14 cellular contexts compared by ENCODE assay signal in genomic region chr17:41894791-41895331, GRCh38. TPM values are rescaled to one million over a fixed set of nuclear protein-coding genes. Genes with fewer than 3 reads are reported as not detected.
DNase-seq lines count a peak whose midpoint lies in the region; ATAC-seq and TF ChIP-seq lines count a peak whose summit lies in the region.
"Had no signal": no experiment of that assay in that cellular context is flagged by ENCODE, and none has a peak within 500 bp of the region (broad histone marks: within the 10 kb centered on the region; RNA-seq: fewer than 3 reads in every experiment).

No MANE protein-coding gene starts in this region.

- peaks cover 95% of the 10 kb centered on the region for H3K36me3 ChIP-seq in OCI-LY7 (ENCODE audit: insufficient read depth, low read length)

- H2AFZ ChIP-seq in OCI-LY7 (ENCODE audit: low read length): no peak overlapping the region

- CTCF ChIA-PET in OCI-LY7 (lab: Charles Lee; ENCODE audit: unreplicated experiment): no interaction called here

- no peaks in the 10 kb centered on the region for H3K9me3 ChIP-seq in OCI-LY7 (ENCODE audit: low read length)

- BruUV-seq in OCI-LY7 (replicated peaks; lab: Mats Ljungman, UMichigan): TSS peak; percentile 46

- no peak overlapping the region for H3K27ac ChIP-seq in OCI-LY7 (ENCODE audit: low read depth, low read length, poor library complexity, severe bottlenecking)

- intact Hi-C loops in OCI-LY7 (cut with micrococcal nuclease; ENCODE audit: unreplicated experiment): no loop called here

- TF ChIP-seq CTCF in OCI-LY7 (conservative IDR thresholded peaks at IDR 0.05; ENCODE audit: low read length): no peak
- no peak for TF ChIP-seq CTCF in fibroblast of mammary gland (conservative IDR thresholded peaks at IDR 0.05; ENCODE audit: control insufficient read depth, insufficient read depth, low read depth, low read length)
- TF ChIP-seq CTCF in omental fat pad (IDR thresholded peaks at IDR 0.05): no peak

- no peaks in the 10 kb centered on the region for H4K20me1 ChIP-seq in OCI-LY7 (ENCODE audit: insufficient read depth, low read length)

- ATAC-seq in omental fat pad (ENCODE audit: low FRiP score) (peak; percentile 53), HG03457 (IDR thresholded peaks at IDR 0.05; ENCODE audit: unreplicated experiment) (no peak), GM18909 (IDR thresholded peaks at IDR 0.05; ENCODE audit: poor library complexity, unreplicated experiment) (no peak)

- H3K4me3 ChIP-seq in OCI-LY7 (ENCODE audit: low read depth, low read length, poor library complexity, severe bottlenecking) (no peak overlapping the region), fibroblast of mammary gland (ENCODE audit: control insufficient read depth, low read depth, low read length) (no peak overlapping the region)

- DNase-seq in AG08396 (ENCODE audit: low spot score) (peak; percentile 64), OCI-LY7 (ENCODE audit: low spot score) (no peak), fibroblast of mammary gland (ENCODE audit: low read depth) (peak; percentile 97), omental fat pad (ENCODE audit: low spot score) (no peak), NCI-H82 treated with DMSO at 0.1 percent for 48 hours (lab: John Stamatoyannopoulos, UW; ENCODE audit: unreplicated experiment) (no peak), NCI-H345 (lab: John Stamatoyannopoulos, UW) (no peak)
- DNase-seq: activated gamma-delta T cell, DMS153, NCI-H1930, T-helper 2 cell had no signal

- no peaks in the 10 kb centered on the region for H3K9me2 ChIP-seq in OCI-LY7 (ENCODE audit: insufficient read depth, low read length)

- POLR2A ChIA-PET in OCI-LY7 (lab: Charles Lee): interaction anchor here (0.7 kb wide), 1 partner anchor 27 kb away, joined by 3 read pairs; no protein-coding TSS in a partner anchor

- H3K79me2 ChIP-seq in OCI-LY7 (ENCODE audit: insufficient read depth, low read depth, low read length): no peaks in the 10 kb centered on the region

- H3K4me1 ChIP-seq in OCI-LY7 (ENCODE audit: insufficient read depth, low read length, poor library complexity, severe bottlenecking): no peaks in the 10 kb centered on the region

- H3K4me2 ChIP-seq in OCI-LY7 (ENCODE audit: low read length): no peak overlapping the region

RNA-seq across cellular contexts. Expression of gene ACLY, which starts 23.9 kb away (rescaled TPM):
- 102 and 105 TPM in 2 replicates for total RNA-seq in OCI-LY7 (2014; rRNA removed; shearing (Covaris generic))
- total RNA-seq in OCI-LY7 (2022): 203 and 222 TPM in 2 replicates
- total RNA-seq in omental fat pad: 100 to 1,000 TPM in 3 of 4 donors, 10 to 100 TPM in 1; 91.6 to 133 (median 111) TPM

RNA-seq across cellular contexts. Expression of gene KLHL11, which starts 29.6 kb away (rescaled TPM):
- 29.9 and 35.4 TPM in 2 replicates for total RNA-seq in OCI-LY7 (2014; rRNA removed; shearing (Covaris generic))
- total RNA-seq in OCI-LY7 (2022) (20.5 and 20.9 TPM in 2 replicates), omental fat pad (10 to 100 TPM; 16.2 to 18.8 (median 18.0) TPM)

RNA-seq across cellular contexts. Expression of gene ODAD4, which starts 35.6 kb away (rescaled TPM):
- 1.1 and 3.2 TPM in 2 replicates for total RNA-seq in OCI-LY7 (2014; rRNA removed; shearing (Covaris generic))
- total RNA-seq in OCI-LY7 (2022): 1.3 TPM in 2 replicates
- total RNA-seq in omental fat pad: under 1 TPM; 0.19 to 0.96 (median 0.49) TPM

RNA-seq across cellular contexts. Expression of gene KLHL10, which starts 57.2 kb away (rescaled TPM):
- total RNA-seq in OCI-LY7 (2014; rRNA removed; shearing (Covaris generic)): not detected in 2 replicates
- total RNA-seq in OCI-LY7 (2022) (not detected in 2 replicates), omental fat pad (under 1 TPM in 3 of 4 donors, not detected in 1; 0.44 to 0.72 (median 0.63) TPM)
- total RNA-seq: glomerular endothelial cell, pulmonary artery endothelial cell had no signal

RNA-seq across cellular contexts. Expression of gene NT5C3B, which starts 58.8 kb away (rescaled TPM):
- total RNA-seq in OCI-LY7 (2014; rRNA removed; shearing (Covaris generic)): 0.16 TPM in 1 of 2 replicates, not detected in the other
- total RNA-seq in OCI-LY7 (2022): 10.0 and 12.1 TPM in 2 replicates
- 10 to 100 TPM; 35.5 to 65.9 (median 42.5) TPM for total RNA-seq in omental fat pad

Comparison
In these comparisons a context has a peak if more than half of its experiments do, and no peak if none do; other contexts are left out.
1. DNase-seq: peak in AG08396 (single experiment) and fibroblast of mammary gland (single experiment); none in OCI-LY7 (single experiment), omental fat pad (single experiment), NCI-H82 treated with DMSO at 0.1 percent for 48 hours (single experiment) and NCI-H345 (single experiment).